In genomic region chr7:128031901-128032604, GRCh38 we compare ENCODE assay signal across 8 cellular contexts. TPM values are rescaled to one million over a fixed set of nuclear protein-coding genes. Genes with fewer than 3 reads are reported as not detected.
DNase-seq lines count a peak whose midpoint lies in the region; ATAC-seq lines count a peak whose summit lies in the region.

No MANE protein-coding gene starts in this region.

- H3K9me3 ChIP-seq in ES-I3 (ENCODE audit: control insufficient read depth, insufficient read depth, low read length) (no peaks in the 10 kb centered on the region), mesenchymal stem cell (ENCODE audit: control insufficient read depth, low read length) (no peaks in the 10 kb centered on the region)
- no peaks in the 10 kb centered on the region for H3K9me3 ChIP-seq in effector memory CD4-positive, alpha-beta T cell (ENCODE audit: control insufficient read depth, low read length)

- H2BK15ac ChIP-seq in mesenchymal stem cell (ENCODE audit: low read depth, poor library complexity, severe bottlenecking) = no peak overlapping the region

- peak overlapping the region; percentile 50 for H2BK120ac ChIP-seq in mesenchymal stem cell (ENCODE audit: low read depth, low read length)

- CTCF ChIA-PET in activated CD4-positive, alpha-beta memory T cell treated with anti-CD3 and anti-CD28 coated beads, Interleukin-2, amount 10 ng/mL, durations not matched to agents 7 days and 5 days (lab: Charles Lee) = no interaction called here

- peak; percentile 52 for DNase-seq in NCI-H146 treated with DMSO at 0.1 percent for 48 hours (lab: John Stamatoyannopoulos, UW; ENCODE audit: unreplicated experiment)
- DNase-seq in activated CD4-positive, alpha-beta memory T cell treated with anti-CD3 and anti-CD28 coated beads, Interleukin-2, amount 10 ng/mL, durations not matched to agents 7 days and 5 days = peak; percentile 54
- DNase-seq in effector memory CD4-positive, alpha-beta T cell = peak in 2 of 3 donors; percentile 8 to 9
- peak; percentile 94 for DNase-seq in mesenchymal stem cell
- DNase-seq in stimulated activated CD8-positive, alpha-beta memory T cell treated with anti-CD3 and anti-CD28 coated beads, Interleukin-15, amount 100 ng/mL, for 4 hours (ENCODE audit: low read depth in 2 of 2) = peak; percentile 21 to 25
- no peak for DNase-seq in cortex of kidney (lab: John Stamatoyannopoulos, UW)

- peak overlapping the region; percentile 93 for H3K4me2 ChIP-seq in mesenchymal stem cell (ENCODE audit: low read length, poor library complexity, severe bottlenecking)

- H3K4me3 ChIP-seq in effector memory CD4-positive, alpha-beta T cell (ENCODE audit: insufficient read depth, low read depth, low read length, poor library complexity, severe bottlenecking) = peak overlapping the region; percentile 59
- peak overlapping the region; percentile 60 to 76 for H3K4me3 ChIP-seq in mesenchymal stem cell (ENCODE audit: insufficient read depth in 1 of 2, low read depth in 1 of 2, low read length in 2 of 2)

- H3K79me1 ChIP-seq in mesenchymal stem cell (replicated peaks; ENCODE audit: low read length, poor library complexity, severe bottlenecking) = peaks cover 40% of the 10 kb centered on the region

- no peak overlapping the region for H2BK12ac ChIP-seq in mesenchymal stem cell (ENCODE audit: low read length in 2 of 2)

- H3K9ac ChIP-seq in ES-I3 (ENCODE audit: low read depth, low read length) = peak overlapping the region; percentile 53
- H3K9ac ChIP-seq in mesenchymal stem cell (ENCODE audit: low read length) = peak overlapping the region; percentile 78

- no peaks in the 10 kb centered on the region for H3K9me3 Mint-ChIP-seq in activated CD4-positive, alpha-beta memory T cell treated with anti-CD3 and anti-CD28 coated beads, Interleukin-2, amount 10 ng/mL, durations not matched to agents 7 days and 5 days

- peak overlapping the region; percentile 26 to 38 for H3K18ac ChIP-seq in mesenchymal stem cell (ENCODE audit: low read depth in 1 of 2, low read length in 2 of 2)

- H3K23ac ChIP-seq in mesenchymal stem cell (ENCODE audit: low read length in 2 of 2) = peak overlapping the region in 1 of 2 experiments; percentile 43

- H2AK5ac ChIP-seq in mesenchymal stem cell (ENCODE audit: low read length, severe bottlenecking) = no peak overlapping the region

- no peak overlapping the region for H4K8ac ChIP-seq in mesenchymal stem cell (ENCODE audit: low read length)

- H3K36me3 ChIP-seq in ES-I3 (ENCODE audit: insufficient read depth, low read length) (no peaks in the 10 kb centered on the region; the same call in 1 of the 2 replicates), mesenchymal stem cell (ENCODE audit: control insufficient read depth in 1 of 2, insufficient read depth in 2 of 2, low read depth in 1 of 2, low read length in 2 of 2) (peaks cover 8 to 24% of the 10 kb centered on the region in 2 experiments)
- H3K36me3 ChIP-seq in effector memory CD4-positive, alpha-beta T cell (ENCODE audit: control insufficient read depth, insufficient read depth, low read length) = peaks cover 4% of the 10 kb centered on the region

- peaks cover 14% of the 10 kb centered on the region for H3K36me3 Mint-ChIP-seq in activated CD4-positive, alpha-beta memory T cell treated with anti-CD3 and anti-CD28 coated beads, Interleukin-2, amount 10 ng/mL, durations not matched to agents 7 days and 5 days (ENCODE audit: low read depth)

- H3K4me1 Mint-ChIP-seq in activated CD4-positive, alpha-beta memory T cell treated with anti-CD3 and anti-CD28 coated beads, Interleukin-2, amount 10 ng/mL, durations not matched to agents 7 days and 5 days = peaks cover 12% of the 10 kb centered on the region

- no peak overlapping the region for H2AFZ ChIP-seq in mesenchymal stem cell (ENCODE audit: low read depth, low read length)

- H3K27ac ChIP-seq in effector memory CD4-positive, alpha-beta T cell (ENCODE audit: insufficient read depth, low read length, poor library complexity, severe bottlenecking) = no peak overlapping the region
- no peak overlapping the region for H3K27ac ChIP-seq in mesenchymal stem cell (ENCODE audit: low read length, poor library complexity, severe bottlenecking)

- peak; percentile 54 for ATAC-seq in GM21825 (IDR thresholded peaks at IDR 0.05; ENCODE audit: unreplicated experiment)

- no peak overlapping the region for H2BK5ac ChIP-seq in mesenchymal stem cell (ENCODE audit: low read depth, low read length, poor library complexity, severe bottlenecking)

- no peak overlapping the region for H3K4ac ChIP-seq in mesenchymal stem cell (ENCODE audit: low read depth in 1 of 2, low read length in 2 of 2)

- POLR2A ChIA-PET in activated CD4-positive, alpha-beta memory T cell treated with anti-CD3 and anti-CD28 coated beads, Interleukin-2, amount 10 ng/mL, durations not matched to agents 7 days and 5 days (lab: Charles Lee) = no interaction called here

- peaks cover 15% of the 10 kb centered on the region for H3K27me3 Mint-ChIP-seq in activated CD4-positive, alpha-beta memory T cell treated with anti-CD3 and anti-CD28 coated beads, Interleukin-2, amount 10 ng/mL, durations not matched to agents 7 days and 5 days

- H3K4me3 Mint-ChIP-seq in activated CD4-positive, alpha-beta memory T cell treated with anti-CD3 and anti-CD28 coated beads, Interleukin-2, amount 10 ng/mL, durations not matched to agents 7 days and 5 days = peak overlapping the region; percentile 78

- H3K4me1 ChIP-seq in ES-I3 (ENCODE audit: insufficient read depth, low read length) (peaks cover 12% of the 10 kb centered on the region; the same call in 1 of the 2 replicates), mesenchymal stem cell (ENCODE audit: control insufficient read depth, insufficient read depth, low read depth, low read length) (peaks cover 13% of the 10 kb centered on the region)
- H3K4me1 ChIP-seq in effector memory CD4-positive, alpha-beta T cell (ENCODE audit: control insufficient read depth, insufficient read depth, low read length, poor library complexity, severe bottlenecking) = peaks cover 10% of the 10 kb centered on the region

- H3K14ac ChIP-seq in mesenchymal stem cell (ENCODE audit: low read length in 2 of 2) = no peak overlapping the region

- whole genome bisulfite sequencing in mesenchymal stem cell = under 1% methylated on average over 63 of the region's 87 CpGs

- no peaks in the 10 kb centered on the region for H3K27me3 ChIP-seq in effector memory CD4-positive, alpha-beta T cell (replicated peaks; ENCODE audit: control insufficient read depth, insufficient read depth, low read length, poor library complexity, severe bottlenecking)
- peaks cover 0 to 17% of the 10 kb centered on the region in 2 experiments for H3K27me3 ChIP-seq in mesenchymal stem cell (ENCODE audit: control insufficient read depth in 1 of 2, insufficient read depth in 1 of 2, low read length in 2 of 2)

- no peak overlapping the region for H3K27ac Mint-ChIP-seq in activated CD4-positive, alpha-beta memory T cell treated with anti-CD3 and anti-CD28 coated beads, Interleukin-2, amount 10 ng/mL, durations not matched to agents 7 days and 5 days

- H4K91ac ChIP-seq in mesenchymal stem cell (ENCODE audit: low read length) = no peak overlapping the region

RNA-seq across cellular contexts. Expression of gene LRRC4, which starts 0.8 kb away (rescaled TPM):
- not detected for total RNA-seq in activated CD4-positive, alpha-beta memory T cell treated with anti-CD3 and anti-CD28 coated beads, Interleukin-2, amount 10 ng/mL, durations not matched to agents 7 days and 5 days
- 0.23 TPM for polyA plus RNA-seq in mesenchymal stem cell (2013, experiment 1 of 2)
- polyA plus RNA-seq in mesenchymal stem cell (2013, experiment 2 of 2) = 0.14 TPM
